ENCODE assay signal across 1 cellular context in genomic region chr7:77989981-77990566, GRCh38.
A peak's percentile ranks its signal among the peaks of the same experiment; 100 is the strongest.
TF ChIP-seq lines count a peak whose summit lies in the region.

No MANE protein-coding gene starts in this region.

TF ChIP-seq in K562, 482 proteins besides CTCF, POLR2A, EP300 and RAD21 (continued from another document and continues in another):
- TF ChIP-seq, protein P1, sequence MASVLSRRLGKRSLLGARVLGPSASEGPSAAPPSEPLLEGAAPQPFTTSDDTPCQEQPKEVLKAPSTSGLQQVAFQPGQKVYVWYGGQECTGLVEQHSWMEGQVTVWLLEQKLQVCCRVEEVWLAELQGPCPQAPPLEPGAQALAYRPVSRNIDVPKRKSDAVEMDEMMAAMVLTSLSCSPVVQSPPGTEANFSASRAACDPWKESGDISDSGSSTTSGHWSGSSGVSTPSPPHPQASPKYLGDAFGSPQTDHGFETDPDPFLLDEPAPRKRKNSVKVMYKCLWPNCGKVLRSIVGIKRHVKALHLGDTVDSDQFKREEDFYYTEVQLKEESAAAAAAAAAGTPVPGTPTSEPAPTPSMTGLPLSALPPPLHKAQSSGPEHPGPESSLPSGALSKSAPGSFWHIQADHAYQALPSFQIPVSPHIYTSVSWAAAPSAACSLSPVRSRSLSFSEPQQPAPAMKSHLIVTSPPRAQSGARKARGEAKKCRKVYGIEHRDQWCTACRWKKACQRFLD (CRISPR knock-in tag; IDR thresholded peaks at IDR 0.05), result peak; percentile 93
- TF ChIP-seq POLR2G (IDR thresholded peaks at IDR 0.05; ENCODE audit: low read depth, low read length), result no peak
- TF ChIP-seq ETV1 (tag; conservative IDR thresholded peaks at IDR 0.05; ENCODE audit: low read depth), result peak; percentile 9; the same call in 1 of the 2 replicates
- no peak for TF ChIP-seq IFI16 (CRISPR knock-in tag; IDR thresholded peaks at IDR 0.05)
- TF ChIP-seq TCF3 (CRISPR knock-in tag; IDR thresholded peaks at IDR 0.05), result peak; percentile 25; the same call in 1 of the 2 replicates
- TF ChIP-seq RBM17 (IDR thresholded peaks at IDR 0.05; ENCODE audit: borderline replicate concordance, low read depth, low read length), result no peak
- no peak for TF ChIP-seq TRIM24 (IDR thresholded peaks at IDR 0.05)
- TF ChIP-seq ZZZ3 (IDR thresholded peaks at IDR 0.05), result no peak
- no peak for TF ChIP-seq SNRNP70 (optimal IDR thresholded peaks at IDR 0.05; ENCODE audit: low read depth, low read length)
- TF ChIP-seq ZFP91 (CRISPR knock-in tag; IDR thresholded peaks at IDR 0.05), result no peak
- TF ChIP-seq ZNF316 (IDR thresholded peaks at IDR 0.05), result peak; percentile 96
- TF ChIP-seq BRF2 (IDR thresholded peaks at IDR 0.05; ENCODE audit: borderline replicate concordance, insufficient read depth, insufficient read length), result no peak
- TF ChIP-seq, protein P2, sequence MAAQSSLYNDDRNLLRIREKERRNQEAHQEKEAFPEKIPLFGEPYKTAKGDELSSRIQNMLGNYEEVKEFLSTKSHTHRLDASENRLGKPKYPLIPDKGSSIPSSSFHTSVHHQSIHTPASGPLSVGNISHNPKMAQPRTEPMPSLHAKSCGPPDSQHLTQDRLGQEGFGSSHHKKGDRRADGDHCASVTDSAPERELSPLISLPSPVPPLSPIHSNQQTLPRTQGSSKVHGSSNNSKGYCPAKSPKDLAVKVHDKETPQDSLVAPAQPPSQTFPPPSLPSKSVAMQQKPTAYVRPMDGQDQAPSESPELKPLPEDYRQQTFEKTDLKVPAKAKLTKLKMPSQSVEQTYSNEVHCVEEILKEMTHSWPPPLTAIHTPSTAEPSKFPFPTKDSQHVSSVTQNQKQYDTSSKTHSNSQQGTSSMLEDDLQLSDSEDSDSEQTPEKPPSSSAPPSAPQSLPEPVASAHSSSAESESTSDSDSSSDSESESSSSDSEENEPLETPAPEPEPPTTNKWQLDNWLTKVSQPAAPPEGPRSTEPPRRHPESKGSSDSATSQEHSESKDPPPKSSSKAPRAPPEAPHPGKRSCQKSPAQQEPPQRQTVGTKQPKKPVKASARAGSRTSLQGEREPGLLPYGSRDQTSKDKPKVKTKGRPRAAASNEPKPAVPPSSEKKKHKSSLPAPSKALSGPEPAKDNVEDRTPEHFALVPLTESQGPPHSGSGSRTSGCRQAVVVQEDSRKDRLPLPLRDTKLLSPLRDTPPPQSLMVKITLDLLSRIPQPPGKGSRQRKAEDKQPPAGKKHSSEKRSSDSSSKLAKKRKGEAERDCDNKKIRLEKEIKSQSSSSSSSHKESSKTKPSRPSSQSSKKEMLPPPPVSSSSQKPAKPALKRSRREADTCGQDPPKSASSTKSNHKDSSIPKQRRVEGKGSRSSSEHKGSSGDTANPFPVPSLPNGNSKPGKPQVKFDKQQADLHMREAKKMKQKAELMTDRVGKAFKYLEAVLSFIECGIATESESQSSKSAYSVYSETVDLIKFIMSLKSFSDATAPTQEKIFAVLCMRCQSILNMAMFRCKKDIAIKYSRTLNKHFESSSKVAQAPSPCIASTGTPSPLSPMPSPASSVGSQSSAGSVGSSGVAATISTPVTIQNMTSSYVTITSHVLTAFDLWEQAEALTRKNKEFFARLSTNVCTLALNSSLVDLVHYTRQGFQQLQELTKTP (IDR thresholded peaks at IDR 0.05; ENCODE audit: low read depth in 1 of 2, partially characterized antibody in 2 of 2), result peak in 1 of 2 experiments; percentile 39
- TF ChIP-seq CTBP1 (IDR thresholded peaks at IDR 0.05; ENCODE audit: borderline replicate concordance), result peak; percentile 73
- no peak for TF ChIP-seq NCOA1 (IDR thresholded peaks at IDR 0.05; ENCODE audit: low read depth)
- TF ChIP-seq ZKSCAN1 (IDR thresholded peaks at IDR 0.05; ENCODE audit: low read depth, low read length), result no peak
- no peak for TF ChIP-seq ARHGAP35 (IDR thresholded peaks at IDR 0.05; ENCODE audit: partially characterized antibody)
- TF ChIP-seq ZNF121 (CRISPR knock-in tag; conservative IDR thresholded peaks at IDR 0.05), result no peak
- TF ChIP-seq ZNF57 (CRISPR knock-in tag; IDR thresholded peaks at IDR 0.05), result no peak
- TF ChIP-seq, protein P3, sequence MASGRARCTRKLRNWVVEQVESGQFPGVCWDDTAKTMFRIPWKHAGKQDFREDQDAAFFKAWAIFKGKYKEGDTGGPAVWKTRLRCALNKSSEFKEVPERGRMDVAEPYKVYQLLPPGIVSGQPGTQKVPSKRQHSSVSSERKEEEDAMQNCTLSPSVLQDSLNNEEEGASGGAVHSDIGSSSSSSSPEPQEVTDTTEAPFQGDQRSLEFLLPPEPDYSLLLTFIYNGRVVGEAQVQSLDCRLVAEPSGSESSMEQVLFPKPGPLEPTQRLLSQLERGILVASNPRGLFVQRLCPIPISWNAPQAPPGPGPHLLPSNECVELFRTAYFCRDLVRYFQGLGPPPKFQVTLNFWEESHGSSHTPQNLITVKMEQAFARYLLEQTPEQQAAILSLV (tag; IDR thresholded peaks at IDR 0.05), result no peak
- no peak for TF ChIP-seq NELFE (IDR thresholded peaks at IDR 0.05; ENCODE audit: insufficient read depth, insufficient read length)
- no peak for TF ChIP-seq DLX4 (CRISPR knock-in tag; IDR thresholded peaks at IDR 0.05)
- TF ChIP-seq FOSL1 (tag; conservative IDR thresholded peaks at IDR 0.05), result peak; percentile 79
- TF ChIP-seq ATF1 (CRISPR knock-in tag; IDR thresholded peaks at IDR 0.05), result no peak
- peak; percentile 63 for TF ChIP-seq ATF1 (tag; IDR thresholded peaks at IDR 0.05)
- TF ChIP-seq SMARCE1 (IDR thresholded peaks at IDR 0.05), result peak; percentile 85
- no peak for TF ChIP-seq TCFL5 (CRISPR knock-in tag; conservative IDR thresholded peaks at IDR 0.05)
- no peak for TF ChIP-seq BCL6 (CRISPR knock-in tag; IDR thresholded peaks at IDR 0.05)
- peak; percentile 64; the same call in 1 of the 2 replicates for TF ChIP-seq ZNF197 (CRISPR knock-in tag; IDR thresholded peaks at IDR 0.05; ENCODE audit: low read depth)
- peak; percentile 67 to 77; a peak in 3 of 4 replicates for TF ChIP-seq FOXK2 (conservative IDR thresholded peaks at IDR 0.05 in 1 of 2, IDR thresholded peaks at IDR 0.05 in 1 of 2; ENCODE audit: low read depth in 2 of 2)
- TF ChIP-seq POLR2B (IDR thresholded peaks at IDR 0.05; ENCODE audit: low read depth, partially characterized antibody), result no peak
- no peak for TF ChIP-seq HDAC1 (IDR thresholded peaks at IDR 0.05)
- no peak; the same call in 1 of the 2 replicates for TF ChIP-seq ZNF583 (CRISPR knock-in tag; IDR thresholded peaks at IDR 0.05)
- TF ChIP-seq, protein P4, sequence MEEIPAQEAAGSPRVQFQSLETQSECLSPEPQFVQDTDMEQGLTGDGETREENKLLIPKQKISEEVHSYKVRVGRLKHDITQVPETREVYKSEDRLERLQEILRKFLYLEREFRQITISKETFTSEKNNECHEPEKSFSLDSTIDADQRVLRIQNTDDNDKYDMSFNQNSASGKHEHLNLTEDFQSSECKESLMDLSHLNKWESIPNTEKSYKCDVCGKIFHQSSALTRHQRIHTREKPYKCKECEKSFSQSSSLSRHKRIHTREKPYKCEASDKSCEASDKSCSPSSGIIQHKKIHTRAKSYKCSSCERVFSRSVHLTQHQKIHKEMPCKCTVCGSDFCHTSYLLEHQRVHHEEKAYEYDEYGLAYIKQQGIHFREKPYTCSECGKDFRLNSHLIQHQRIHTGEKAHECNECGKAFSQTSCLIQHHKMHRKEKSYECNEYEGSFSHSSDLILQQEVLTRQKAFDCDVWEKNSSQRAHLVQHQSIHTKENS (CRISPR knock-in tag; IDR thresholded peaks at IDR 0.05), result no peak
- TF ChIP-seq NR2C1 (IDR thresholded peaks at IDR 0.05), result peak; percentile 52; the same call in 1 of the 2 replicates
- peak; percentile 63 for TF ChIP-seq NR2C1 (tag; IDR thresholded peaks at IDR 0.05)
- 0 out of 2 replicates have a peak, but pooled peaks have one; percentile 27 for TF ChIP-seq ZKSCAN8 (CRISPR knock-in tag; IDR thresholded peaks at IDR 0.05)
- TF ChIP-seq HDAC6 (IDR thresholded peaks at IDR 0.05; ENCODE audit: low read depth, low read length), result no peak
- no peak for TF ChIP-seq ZNF217 (CRISPR knock-in tag; IDR thresholded peaks at IDR 0.05)
- TF ChIP-seq FOS (IDR thresholded peaks at IDR 0.05; ENCODE audit: extremely low read depth, insufficient read length), result no peak
- TF ChIP-seq GTF2A2 (tag; IDR thresholded peaks at IDR 0.05), result no peak
- no peak for TF ChIP-seq HNRNPH1 (optimal IDR thresholded peaks at IDR 0.05; ENCODE audit: low read depth, low read length)
- TF ChIP-seq ELF2 (CRISPR knock-in tag; IDR thresholded peaks at IDR 0.05), result no peak
- TF ChIP-seq LARP7 (IDR thresholded peaks at IDR 0.05), result no peak
- peak; percentile 14; the same call in 1 of the 2 replicates for TF ChIP-seq KLF6 (CRISPR knock-in tag; IDR thresholded peaks at IDR 0.05; ENCODE audit: borderline replicate concordance)
- peak; percentile 68 for TF ChIP-seq TAF9B (IDR thresholded peaks at IDR 0.05; ENCODE audit: partially characterized antibody)
- no peak for TF ChIP-seq MXI1 (IDR thresholded peaks at IDR 0.05; ENCODE audit: low read depth, low read length)
- TF ChIP-seq, protein P5, sequence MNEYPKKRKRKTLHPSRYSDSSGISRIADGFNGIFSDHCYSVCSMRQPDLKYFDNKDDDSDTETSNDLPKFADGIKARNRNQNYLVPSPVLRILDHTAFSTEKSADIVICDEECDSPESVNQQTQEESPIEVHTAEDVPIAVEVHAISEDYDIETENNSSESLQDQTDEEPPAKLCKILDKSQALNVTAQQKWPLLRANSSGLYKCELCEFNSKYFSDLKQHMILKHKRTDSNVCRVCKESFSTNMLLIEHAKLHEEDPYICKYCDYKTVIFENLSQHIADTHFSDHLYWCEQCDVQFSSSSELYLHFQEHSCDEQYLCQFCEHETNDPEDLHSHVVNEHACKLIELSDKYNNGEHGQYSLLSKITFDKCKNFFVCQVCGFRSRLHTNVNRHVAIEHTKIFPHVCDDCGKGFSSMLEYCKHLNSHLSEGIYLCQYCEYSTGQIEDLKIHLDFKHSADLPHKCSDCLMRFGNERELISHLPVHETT (CRISPR knock-in tag; conservative IDR thresholded peaks at IDR 0.05 in 1 of 2, IDR thresholded peaks at IDR 0.05 in 1 of 2), result peak in 1 of 2 experiments; percentile 86; a peak in 2 of 4 replicates
- TF ChIP-seq RBM25 (IDR thresholded peaks at IDR 0.05; ENCODE audit: low read depth, low read length, severe bottlenecking), result no peak
- TF ChIP-seq LCOR (CRISPR knock-in tag; IDR thresholded peaks at IDR 0.05), result no peak
- no peak for TF ChIP-seq CAMTA2 (CRISPR knock-in tag; conservative IDR thresholded peaks at IDR 0.05)
- TF ChIP-seq HSF4 (CRISPR knock-in tag; IDR thresholded peaks at IDR 0.05; ENCODE audit: borderline replicate concordance), result peak; percentile 5; the same call in 1 of the 2 replicates
- no peak for TF ChIP-seq ZNF431 (CRISPR knock-in tag; IDR thresholded peaks at IDR 0.05)
- TF ChIP-seq, protein P6, sequence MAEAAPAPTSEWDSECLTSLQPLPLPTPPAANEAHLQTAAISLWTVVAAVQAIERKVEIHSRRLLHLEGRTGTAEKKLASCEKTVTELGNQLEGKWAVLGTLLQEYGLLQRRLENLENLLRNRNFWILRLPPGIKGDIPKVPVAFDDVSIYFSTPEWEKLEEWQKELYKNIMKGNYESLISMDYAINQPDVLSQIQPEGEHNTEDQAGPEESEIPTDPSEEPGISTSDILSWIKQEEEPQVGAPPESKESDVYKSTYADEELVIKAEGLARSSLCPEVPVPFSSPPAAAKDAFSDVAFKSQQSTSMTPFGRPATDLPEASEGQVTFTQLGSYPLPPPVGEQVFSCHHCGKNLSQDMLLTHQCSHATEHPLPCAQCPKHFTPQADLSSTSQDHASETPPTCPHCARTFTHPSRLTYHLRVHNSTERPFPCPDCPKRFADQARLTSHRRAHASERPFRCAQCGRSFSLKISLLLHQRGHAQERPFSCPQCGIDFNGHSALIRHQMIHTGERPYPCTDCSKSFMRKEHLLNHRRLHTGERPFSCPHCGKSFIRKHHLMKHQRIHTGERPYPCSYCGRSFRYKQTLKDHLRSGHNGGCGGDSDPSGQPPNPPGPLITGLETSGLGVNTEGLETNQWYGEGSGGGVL (CRISPR knock-in tag; IDR thresholded peaks at IDR 0.05), result no peak
- TF ChIP-seq, protein P7, sequence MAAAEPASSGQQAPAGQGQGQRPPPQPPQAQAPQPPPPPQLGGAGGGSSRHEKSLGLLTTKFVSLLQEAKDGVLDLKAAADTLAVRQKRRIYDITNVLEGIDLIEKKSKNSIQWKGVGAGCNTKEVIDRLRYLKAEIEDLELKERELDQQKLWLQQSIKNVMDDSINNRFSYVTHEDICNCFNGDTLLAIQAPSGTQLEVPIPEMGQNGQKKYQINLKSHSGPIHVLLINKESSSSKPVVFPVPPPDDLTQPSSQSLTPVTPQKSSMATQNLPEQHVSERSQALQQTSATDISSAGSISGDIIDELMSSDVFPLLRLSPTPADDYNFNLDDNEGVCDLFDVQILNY (CRISPR knock-in tag; IDR thresholded peaks at IDR 0.05), result no peak
- TF ChIP-seq, protein P8, sequence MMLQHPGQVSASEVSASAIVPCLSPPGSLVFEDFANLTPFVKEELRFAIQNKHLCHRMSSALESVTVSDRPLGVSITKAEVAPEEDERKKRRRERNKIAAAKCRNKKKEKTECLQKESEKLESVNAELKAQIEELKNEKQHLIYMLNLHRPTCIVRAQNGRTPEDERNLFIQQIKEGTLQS (IDR thresholded peaks at IDR 0.05), result peak; percentile 80
- TF ChIP-seq, protein P8 (CRISPR knock-in tag; conservative IDR thresholded peaks at IDR 0.05), result no peak
- no peak for TF ChIP-seq CHCHD3 (CRISPR knock-in tag; IDR thresholded peaks at IDR 0.05)
- TF ChIP-seq ELF4 (CRISPR knock-in tag; IDR thresholded peaks at IDR 0.05), result peak; percentile 46; the same call in 1 of the 2 replicates
- TF ChIP-seq CREM (IDR thresholded peaks at IDR 0.05; ENCODE audit: low read depth), result no peak
